Comparison of ENCODE assay signal across 22 cellular contexts in genomic region chr17:33716937-33717336, GRCh38.
"Had no signal": no experiment of that assay in that cellular context is flagged by ENCODE, and none has a peak within 500 bp of the region (broad histone marks: within the 10 kb centered on the region; RNA-seq: fewer than 3 reads in every experiment).

No MANE protein-coding gene starts in this region.

- H3K9me3 ChIP-seq: colonic mucosa, esophagus muscularis mucosa, gastrocnemius medialis, gastroesophageal sphincter, heart left ventricle, heart right ventricle had no signal

- H3K27ac ChIP-seq: colonic mucosa, coronary artery, dorsolateral prefrontal cortex, epithelial cell of prostate, esophagus muscularis mucosa, foreskin keratinocyte, gastrocnemius medialis, gastroesophageal sphincter, heart left ventricle, heart right ventricle had no signal

- H3K4me3 ChIP-seq: colonic mucosa, coronary artery, dorsolateral prefrontal cortex, esophagus muscularis mucosa, gastrocnemius medialis, gastroesophageal sphincter, heart left ventricle, heart right ventricle had no signal

- H3K36me3 ChIP-seq: colonic mucosa, esophagus muscularis mucosa, gastrocnemius medialis, gastroesophageal sphincter, heart left ventricle, heart right ventricle had no signal

- H3K27me3 ChIP-seq: colonic mucosa, foreskin keratinocyte, gastrocnemius medialis had no signal

- ATAC-seq: effector memory CD8-positive, alpha-beta T cell; esophagus mucosa; foreskin keratinocyte; gastrocnemius medialis; gastroesophageal sphincter; heart left ventricle; heart right ventricle had no signal

- H3K4me1 ChIP-seq: colonic mucosa, esophagus muscularis mucosa, foreskin keratinocyte, gastrocnemius medialis, gastroesophageal sphincter, heart left ventricle, heart right ventricle had no signal

- DNase-seq: colonic mucosa; cortex of kidney; dermis blood vessel endothelial cell; dorsolateral prefrontal cortex; effector CD4-positive, alpha-beta T cell; effector CD8-positive, alpha-beta T cell; effector memory CD4-positive, alpha-beta T cell; effector memory CD8-positive, alpha-beta T cell; erythroblast; foreskin fibroblast; foreskin keratinocyte; foreskin melanocyte; gastrocnemius medialis; glutamatergic neuron; head of caudate nucleus; heart left ventricle; heart right ventricle had no signal
